ENCODE assay signal across 16 cellular contexts in the genomic region with DNA sequence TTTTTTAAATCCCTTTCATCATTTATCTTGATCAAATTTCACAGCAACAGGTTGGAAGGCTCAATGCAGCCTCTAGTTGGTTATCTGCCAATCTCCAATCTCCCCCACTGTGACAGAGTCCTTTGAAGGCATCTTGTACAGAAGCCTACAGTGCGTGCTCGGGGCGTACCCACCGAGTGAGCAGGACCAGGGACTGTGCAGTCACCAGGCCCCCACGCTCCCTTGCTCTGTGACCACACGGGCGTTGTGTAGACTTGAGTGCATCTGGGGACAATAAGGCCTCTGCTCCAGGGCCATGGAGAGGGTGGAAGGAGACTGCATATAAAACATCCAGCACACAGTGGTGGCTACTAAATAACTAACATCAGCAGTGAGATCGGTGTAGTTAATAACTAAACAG.
DNase-seq lines count a peak whose midpoint lies in the region; ATAC-seq and TF ChIP-seq lines count a peak whose summit lies in the region.
"Had no signal": no experiment of that assay in that cellular context is flagged by ENCODE, and none has a peak within 500 bp of the region (broad histone marks: within the 10 kb centered on the region; RNA-seq: fewer than 3 reads in every experiment).

No MANE protein-coding gene starts in this region.

- ATAC-seq in activated CD8-positive, alpha-beta T cell treated with anti-CD3 and anti-CD28 coated beads, Interleukin-2, amount 10 ng/mL, durations not matched to agents 7 days and 5 days = no peak
- ATAC-seq in activated CD8-positive, alpha-beta T cell treated with anti-CD3 and anti-CD28 coated beads for 36 hours = no peak
- ATAC-seq in HG03354 (IDR thresholded peaks at IDR 0.05; ENCODE audit: poor library complexity, severe bottlenecking, unreplicated experiment) = no peak
- ATAC-seq: HepG2 had no signal

- peaks cover 3 to 100% of the 10 kb centered on the region in 2 experiments; a peak in 2 of 3 replicates for H3K36me3 ChIP-seq in HEK293 (ENCODE audit: control insufficient read depth in 2 of 2, insufficient read depth in 1 of 2, low read length in 2 of 2)

- no peak overlapping the region for H3K4me3 Mint-ChIP-seq in activated CD8-positive, alpha-beta T cell treated with anti-CD3 and anti-CD28 coated beads, Interleukin-2, amount 10 ng/mL, durations not matched to agents 7 days and 5 days
- no peak overlapping the region for H3K4me3 Mint-ChIP-seq in activated CD8-positive, alpha-beta T cell treated with anti-CD3 and anti-CD28 coated beads for 36 hours
- H3K4me3 Mint-ChIP-seq: B cell; CD4-positive, alpha-beta memory T cell; H9; HFFc6 had no signal

- CTCF ChIA-PET in activated CD8-positive, alpha-beta T cell treated with anti-CD3 and anti-CD28 coated beads, Interleukin-2, amount 10 ng/mL, durations not matched to agents 7 days and 5 days (lab: Charles Lee) = no interaction called here
- CTCF ChIA-PET in activated CD8-positive, alpha-beta T cell treated with anti-CD3 and anti-CD28 coated beads for 36 hours (lab: Charles Lee) = interaction anchor here (1.2 kb wide), 1 partner anchor 30 kb away, joined by 3 read pairs; no protein-coding TSS in a partner anchor
- CTCF ChIA-PET in HEK293 (lab: Yijun Ruan, JAX) = no interaction called here

- POLR2A ChIA-PET in activated CD8-positive, alpha-beta T cell treated with anti-CD3 and anti-CD28 coated beads, Interleukin-2, amount 10 ng/mL, durations not matched to agents 7 days and 5 days (lab: Charles Lee) = no interaction called here
- POLR2A ChIA-PET in activated CD8-positive, alpha-beta T cell treated with anti-CD3 and anti-CD28 coated beads for 36 hours (lab: Charles Lee) = no interaction called here
- POLR2A ChIA-PET in HEK293 (lab: Yijun Ruan, JAX) = no interaction called here

- DNase-seq in activated CD8-positive, alpha-beta T cell treated with anti-CD3 and anti-CD28 coated beads, Interleukin-2, amount 10 ng/mL, durations not matched to agents 7 days and 5 days = no peak
- no peak for DNase-seq in activated CD8-positive, alpha-beta T cell treated with anti-CD3 and anti-CD28 coated beads for 36 hours
- DNase-seq in astrocyte of the cerebellum (ENCODE audit: low read depth) = peak; percentile 36
- DNase-seq in posterior vena cava (ENCODE audit: low spot score) = peak; percentile 38
- no peak for DNase-seq in glomerular visceral epithelial cell (ENCODE audit: extremely low spot score)
- DNase-seq in HCEC 1CT = no peak
- DNase-seq: C1 segment of cervical spinal cord; CD4-positive, alpha-beta memory T cell; DMS79; GOT3; H9; HFFc6 had no signal

- H3K4me1 Mint-ChIP-seq in activated CD8-positive, alpha-beta T cell treated with anti-CD3 and anti-CD28 coated beads, Interleukin-2, amount 10 ng/mL, durations not matched to agents 7 days and 5 days (ENCODE audit: low read depth) = no peaks in the 10 kb centered on the region
- H3K4me1 Mint-ChIP-seq in activated CD8-positive, alpha-beta T cell treated with anti-CD3 and anti-CD28 coated beads for 36 hours (ENCODE audit: low read depth) = no peaks in the 10 kb centered on the region
- H3K4me1 Mint-ChIP-seq: B cell; CD4-positive, alpha-beta memory T cell; H9 had no signal

- H3K9me3 Mint-ChIP-seq in activated CD8-positive, alpha-beta T cell treated with anti-CD3 and anti-CD28 coated beads, Interleukin-2, amount 10 ng/mL, durations not matched to agents 7 days and 5 days (ENCODE audit: insufficient read depth) = no peaks in the 10 kb centered on the region
- no peaks in the 10 kb centered on the region for H3K9me3 Mint-ChIP-seq in activated CD8-positive, alpha-beta T cell treated with anti-CD3 and anti-CD28 coated beads for 36 hours
- H3K9me3 Mint-ChIP-seq: CD4-positive, alpha-beta memory T cell; H9; HFFc6 had no signal

- in situ Hi-C loops in astrocyte of the cerebellum (cut with HindIII; ENCODE audit: low sequenced_read_pairs) = no loop called here

- peak overlapping the region; percentile 16 for H3K27ac Mint-ChIP-seq in activated CD8-positive, alpha-beta T cell treated with anti-CD3 and anti-CD28 coated beads, Interleukin-2, amount 10 ng/mL, durations not matched to agents 7 days and 5 days
- H3K27ac Mint-ChIP-seq in activated CD8-positive, alpha-beta T cell treated with anti-CD3 and anti-CD28 coated beads for 36 hours = no peak overlapping the region
- H3K27ac Mint-ChIP-seq: B cell, H9, HFFc6 had no signal

- H3K27ac ChIP-seq in HEK293 (ENCODE audit: extremely low read depth, low read depth, low read length) = no peak overlapping the region

- H3K9me3 ChIP-seq in HEK293 (ENCODE audit: control insufficient read depth, insufficient read depth, low read depth, low read length) = no peaks in the 10 kb centered on the region

- no peak overlapping the region for H3K4me3 ChIP-seq in HEK293 (ENCODE audit: low read depth, low read length)
- no peak overlapping the region for H3K4me3 ChIP-seq in astrocyte of the cerebellum (ENCODE audit: low read depth, low read length)

- no peaks in the 10 kb centered on the region for H3K27me3 Mint-ChIP-seq in activated CD8-positive, alpha-beta T cell treated with anti-CD3 and anti-CD28 coated beads, Interleukin-2, amount 10 ng/mL, durations not matched to agents 7 days and 5 days (ENCODE audit: low read depth)
- no peaks in the 10 kb centered on the region for H3K27me3 Mint-ChIP-seq in activated CD8-positive, alpha-beta T cell treated with anti-CD3 and anti-CD28 coated beads for 36 hours
- H3K27me3 Mint-ChIP-seq: B cell; CD4-positive, alpha-beta memory T cell had no signal

- intact Hi-C loops in activated CD8-positive, alpha-beta T cell treated with anti-CD3 and anti-CD28 coated beads for 36 hours (cut with micrococcal nuclease) = no loop called here
- intact Hi-C loops in posterior vena cava (cut with DNase I) = no loop called here

- H3K36me3 Mint-ChIP-seq in activated CD8-positive, alpha-beta T cell treated with anti-CD3 and anti-CD28 coated beads, Interleukin-2, amount 10 ng/mL, durations not matched to agents 7 days and 5 days (ENCODE audit: low read depth) = peaks cover 66% of the 10 kb centered on the region
- peaks cover 40% of the 10 kb centered on the region for H3K36me3 Mint-ChIP-seq in activated CD8-positive, alpha-beta T cell treated with anti-CD3 and anti-CD28 coated beads for 36 hours (ENCODE audit: low read depth)

- TF ChIP-seq CTCF in activated CD8-positive, alpha-beta T cell treated with anti-CD3 and anti-CD28 coated beads for 36 hours (IDR thresholded peaks at IDR 0.05) = no peak
- TF ChIP-seq CTCF in HEK293 (tag by site-specific recombination; IDR thresholded peaks at IDR 0.05) (no peak), astrocyte of the cerebellum (IDR thresholded peaks at IDR 0.05; ENCODE audit: low read depth, low read length, missing control alignments) (no peak)

- no peaks in the 10 kb centered on the region for H3K4me1 ChIP-seq in HEK293 (ENCODE audit: control insufficient read depth, insufficient read depth, low read length)

TF ChIP-seq in HEK293, 187 proteins besides CTCF, POLR2A, EP300 and RAD21:
- TF ChIP-seq SCRT2 (tag by site-specific recombination; IDR thresholded peaks at IDR 0.05) = peak; percentile 55
- TF ChIP-seq ZNF529 (tag by site-specific recombination; IDR thresholded peaks at IDR 0.05; ENCODE audit: insufficient replicate concordance) = no peak
TF ChIP-seq in HEK293: peak in this region for 1.

Comparison
In these comparisons a context has a peak if more than half of its experiments do, and no peak if none do; other contexts are left out.
1. DNase-seq: peak in astrocyte of the cerebellum (single experiment) and posterior vena cava (single experiment); none in activated CD8-positive, alpha-beta T cell treated with anti-CD3 and anti-CD28 coated beads, Interleukin-2, amount 10 ng/mL, durations not matched to agents 7 days and 5 days (single experiment), activated CD8-positive, alpha-beta T cell treated with anti-CD3 and anti-CD28 coated beads for 36 hours (single experiment), glomerular visceral epithelial cell (single experiment) and HCEC 1CT (single experiment).